23 cellular contexts compared by ENCODE assay signal in the genomic region with DNA sequence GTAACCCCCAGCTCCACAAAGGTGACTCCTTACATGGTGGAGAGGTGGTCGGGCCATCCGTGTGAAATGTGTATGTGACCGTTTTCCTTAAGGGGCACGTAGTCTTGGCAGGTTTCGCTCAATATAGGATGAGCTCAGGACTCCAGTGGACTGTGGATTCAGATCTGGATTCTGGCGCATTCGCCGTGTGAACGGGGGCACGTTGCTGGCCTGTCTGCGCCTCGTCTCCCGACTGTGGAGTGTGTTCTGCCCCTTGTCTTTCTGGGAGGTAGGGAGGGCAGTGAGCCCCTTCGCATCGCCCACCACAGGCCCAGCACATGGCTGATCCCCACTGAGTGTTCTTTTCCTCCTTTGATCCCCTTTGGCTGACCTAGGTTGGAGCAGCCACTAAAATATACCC.
"Had no signal": no experiment of that assay in that cellular context is flagged by ENCODE, and none has a peak within 500 bp of the region (broad histone marks: within the 10 kb centered on the region; RNA-seq: fewer than 3 reads in every experiment).

No MANE protein-coding gene starts in this region.

- H3K9me3 ChIP-seq: MG63, Peyer's patch had no signal

- ATAC-seq: activated T-cell treated with anti-CD3 and anti-CD28 coated beads, Interleukin-2, amount 50 U/mL, for 72 hours; T-helper 17 cell had no signal

- H3K4me3 Mint-ChIP-seq: activated CD4-positive, alpha-beta memory T cell treated with anti-CD3 and anti-CD28 coated beads for 36 hours; activated CD4-positive, alpha-beta T cell treated with anti-CD3 and anti-CD28 coated beads, Interleukin-2, amount 10 ng/mL, durations not matched to agents 7 days and 5 days; activated naive CD4-positive, alpha-beta T cell treated with anti-CD3 and anti-CD28 coated beads, Interleukin-2, amount 10 ng/mL, durations not matched to agents 7 days and 5 days; activated naive CD8-positive, alpha-beta T cell treated with anti-CD3 and anti-CD28 coated beads for 36 hours; activated T-cell treated with anti-CD3 and anti-CD28 coated beads, Interleukin-2, amount 50 U/mL, for 72 hours; T-helper 17 cell had no signal

- H3K4me1 Mint-ChIP-seq: activated CD4-positive, alpha-beta T cell treated with anti-CD3 and anti-CD28 coated beads, Interleukin-2, amount 10 ng/mL, durations not matched to agents 7 days and 5 days; activated naive CD4-positive, alpha-beta T cell treated with anti-CD3 and anti-CD28 coated beads, Interleukin-2, amount 10 ng/mL, durations not matched to agents 7 days and 5 days; activated naive CD8-positive, alpha-beta T cell treated with anti-CD3 and anti-CD28 coated beads for 36 hours had no signal

- H3K9me3 Mint-ChIP-seq: activated CD4-positive, alpha-beta memory T cell treated with anti-CD3 and anti-CD28 coated beads for 36 hours; activated CD4-positive, alpha-beta T cell treated with anti-CD3 and anti-CD28 coated beads, Interleukin-2, amount 10 ng/mL, durations not matched to agents 7 days and 5 days; activated naive CD4-positive, alpha-beta T cell treated with anti-CD3 and anti-CD28 coated beads, Interleukin-2, amount 10 ng/mL, durations not matched to agents 7 days and 5 days; activated naive CD8-positive, alpha-beta T cell treated with anti-CD3 and anti-CD28 coated beads for 36 hours; activated T-cell treated with anti-CD3 and anti-CD28 coated beads, Interleukin-2, amount 50 U/mL, for 72 hours; activated T-helper 2 cell treated with anti-CD3 and anti-CD28 coated beads, Interferon-gamma antibody, Interleukin-2, Interleukin-4, amounts not matched to agents 10 μg/mL and 5 μg/mL and 100 μg/mL, durations not matched to agents 14 hours and 24 hours and 36 hours had no signal

- H3K36me3 Mint-ChIP-seq: activated CD4-positive, alpha-beta memory T cell treated with anti-CD3 and anti-CD28 coated beads for 36 hours; activated naive CD4-positive, alpha-beta T cell treated with anti-CD3 and anti-CD28 coated beads, Interleukin-2, amount 10 ng/mL, durations not matched to agents 7 days and 5 days; activated naive CD8-positive, alpha-beta T cell treated with anti-CD3 and anti-CD28 coated beads for 36 hours had no signal

- H3K4me3 ChIP-seq: cardiac muscle cell, MG63, Peyer's patch had no signal

- DNase-seq: activated CD4-positive, alpha-beta memory T cell treated with anti-CD3 and anti-CD28 coated beads for 36 hours; activated CD4-positive, alpha-beta T cell treated with anti-CD3 and anti-CD28 coated beads, Interleukin-2, amount 10 ng/mL, durations not matched to agents 7 days and 5 days; activated CD4-positive, CD25-positive, alpha-beta regulatory T cell; activated CD8-positive, alpha-beta memory T cell treated with anti-CD3 and anti-CD28 coated beads, Interleukin-2, amount 50 U/mL, for 4 hours; activated gamma-delta T cell treated with Interleukin-2 at 50 U/mL for 16 hours; activated naive CD4-positive, alpha-beta T cell treated with anti-CD3 and anti-CD28 coated beads, Interleukin-2, amount 10 ng/mL, durations not matched to agents 7 days and 5 days; activated naive CD8-positive, alpha-beta T cell treated with anti-CD3 and anti-CD28 coated beads for 36 hours; activated T-cell treated with anti-CD3 and anti-CD28 coated beads, Interleukin-2, amount 50 U/mL, for 72 hours; brain microvascular endothelial cell; cerebellar nuclear complex; MG63; NCI-H1105; NCI-H1436; NCI-H1694 treated with DMSO at 0.1 percent for 48 hours; NCI-H2081 treated with DMSO at 0.1 percent for 48 hours; NCI-H446; NCI-H524; Peyer's patch; SIG-M5; T-helper 17 cell; T-helper 9 cell had no signal

- H3K27ac Mint-ChIP-seq: activated CD4-positive, alpha-beta memory T cell treated with anti-CD3 and anti-CD28 coated beads for 36 hours; activated CD4-positive, alpha-beta T cell treated with anti-CD3 and anti-CD28 coated beads, Interleukin-2, amount 10 ng/mL, durations not matched to agents 7 days and 5 days; activated naive CD4-positive, alpha-beta T cell treated with anti-CD3 and anti-CD28 coated beads, Interleukin-2, amount 10 ng/mL, durations not matched to agents 7 days and 5 days; activated naive CD8-positive, alpha-beta T cell treated with anti-CD3 and anti-CD28 coated beads for 36 hours; activated T-cell treated with anti-CD3 and anti-CD28 coated beads, Interleukin-2, amount 50 U/mL, for 72 hours; activated T-helper 2 cell treated with anti-CD3 and anti-CD28 coated beads, Interferon-gamma antibody, Interleukin-2, Interleukin-4, amounts not matched to agents 10 μg/mL and 5 μg/mL and 100 μg/mL, durations not matched to agents 14 hours and 24 hours and 36 hours; T-helper 17 cell had no signal

- H3K27ac ChIP-seq: brain microvascular endothelial cell, cardiac muscle cell, Peyer's patch had no signal

- H3K27me3 ChIP-seq: brain microvascular endothelial cell, cardiac muscle cell, MG63, Peyer's patch had no signal

- H3K36me3 ChIP-seq: cardiac muscle cell had no signal
